Comparison of ENCODE assay signal across 10 cellular contexts in genomic region chr5:55160493-55161209, GRCh38. TPM values are rescaled to one million over a fixed set of nuclear protein-coding genes. Genes with fewer than 3 reads are reported as not detected.
DNase-seq lines count a peak whose midpoint lies in the region; ATAC-seq lines count a peak whose summit lies in the region.
"Had no signal": no experiment of that assay in that cellular context is flagged by ENCODE, and none has a peak within 500 bp of the region (broad histone marks: within the 10 kb centered on the region; RNA-seq: fewer than 3 reads in every experiment).

No MANE protein-coding gene starts in this region.

- peak overlapping the region; percentile 73 for H3K27ac ChIP-seq in ectodermal cell (ENCODE audit: insufficient read depth, low read depth, low read length, poor library complexity, severe bottlenecking)
- H3K27ac ChIP-seq in mesenchymal stem cell (ENCODE audit: low read length, poor library complexity, severe bottlenecking), result no peak overlapping the region
- H3K27ac ChIP-seq: BLaER1 had no signal

- intact Hi-C loops in Right ventricle myocardium inferior (cut with DNase I), result no loop called here
- intact Hi-C loops in cardiac septum (cut with DNase I), result no loop called here

- H3K4me1 ChIP-seq in ectodermal cell (ENCODE audit: control insufficient read depth, insufficient read depth, low read length) (no peaks in the 10 kb centered on the region), mesenchymal stem cell (ENCODE audit: control insufficient read depth, insufficient read depth, low read depth, low read length) (peaks cover 2% of the 10 kb centered on the region)

- H3K27me3 ChIP-seq in ectodermal cell (ENCODE audit: control insufficient read depth, insufficient read depth, low read length, poor library complexity, severe bottlenecking) (no peaks in the 10 kb centered on the region), mesenchymal stem cell (ENCODE audit: control insufficient read depth in 1 of 2, insufficient read depth in 1 of 2, low read length in 2 of 2) (no peaks in the 10 kb centered on the region)
- H3K27me3 ChIP-seq: BLaER1 had no signal

- no peak overlapping the region for H3K23ac ChIP-seq in mesenchymal stem cell (ENCODE audit: low read length in 2 of 2)

- H3K9me3 ChIP-seq in ectodermal cell (ENCODE audit: control insufficient read depth, low read length), result no peaks in the 10 kb centered on the region
- H3K9me3 ChIP-seq in mesenchymal stem cell (ENCODE audit: control insufficient read depth, low read length), result no peaks in the 10 kb centered on the region

- H3K36me3 ChIP-seq in ectodermal cell (ENCODE audit: control insufficient read depth, insufficient read depth, low read length) (no peaks in the 10 kb centered on the region), mesenchymal stem cell (ENCODE audit: control insufficient read depth in 1 of 2, insufficient read depth in 2 of 2, low read depth in 1 of 2, low read length in 2 of 2) (peaks cover 0 to 36% of the 10 kb centered on the region in 2 experiments)
- H3K36me3 ChIP-seq: BLaER1 had no signal

- ATAC-seq in Right ventricle myocardium inferior, result peak; percentile 86
- ATAC-seq in GM19467 (IDR thresholded peaks at IDR 0.05; ENCODE audit: unreplicated experiment), result no peak

- peak overlapping the region; percentile 64 for H3K4me3 ChIP-seq in ectodermal cell (ENCODE audit: insufficient read depth, low read depth, low read length)
- peak overlapping the region; percentile 45 to 84 for H3K4me3 ChIP-seq in mesenchymal stem cell (ENCODE audit: insufficient read depth in 1 of 2, low read depth in 1 of 2, low read length in 2 of 2)
- H3K4me3 ChIP-seq: BLaER1 had no signal

- peaks cover 9% of the 10 kb centered on the region for H3K79me1 ChIP-seq in mesenchymal stem cell (replicated peaks; ENCODE audit: low read length, poor library complexity, severe bottlenecking)

- H3K4me2 ChIP-seq in mesenchymal stem cell (ENCODE audit: low read length, poor library complexity, severe bottlenecking), result no peak overlapping the region
- H3K4me2 ChIP-seq: BLaER1 had no signal

- no peak overlapping the region for H2AK5ac ChIP-seq in mesenchymal stem cell (ENCODE audit: low read length, severe bottlenecking)

- no peak overlapping the region for H2BK12ac ChIP-seq in mesenchymal stem cell (ENCODE audit: low read length in 2 of 2)

- no peak overlapping the region for H2BK15ac ChIP-seq in mesenchymal stem cell (ENCODE audit: low read depth, poor library complexity, severe bottlenecking)

- no peak overlapping the region for H2AFZ ChIP-seq in mesenchymal stem cell (ENCODE audit: low read depth, low read length)

- H2BK120ac ChIP-seq in mesenchymal stem cell (ENCODE audit: low read depth, low read length), result no peak overlapping the region

- no peak overlapping the region for H4K8ac ChIP-seq in mesenchymal stem cell (ENCODE audit: low read length)

- no peak overlapping the region for H3K4ac ChIP-seq in mesenchymal stem cell (ENCODE audit: low read depth in 1 of 2, low read length in 2 of 2)

- no peak overlapping the region for H3K18ac ChIP-seq in mesenchymal stem cell (ENCODE audit: low read depth in 1 of 2, low read length in 2 of 2)

- DNase-seq in Right ventricle myocardium inferior (ENCODE audit: missing footprints), result no peak
- DNase-seq in cardiac septum (ENCODE audit: low spot score), result no peak
- DNase-seq in mesenchymal stem cell, result peak; percentile 96
- no peak for DNase-seq in HUDEP-2 (lab: John Stamatoyannopoulos, UW; ENCODE audit: unreplicated experiment in 76 of 76)
- no peak for DNase-seq in activated effector memory CD4-positive, alpha-beta T cell treated with Interleukin-2 at 50 U/mL for 16 hours
- no peak for DNase-seq in GM19238 (ENCODE audit: insufficient read length, low spot score)

- no peak overlapping the region for H4K91ac ChIP-seq in mesenchymal stem cell (ENCODE audit: low read length)

- 0 to 4% methylated on average over 6 to 7 of the region's 9 CpGs for WGBS in ectodermal cell, 2 experiments
- WGBS in mesenchymal stem cell, result 0% methylated on average over 6 of the region's 9 CpGs

- no peak overlapping the region for H2BK5ac ChIP-seq in mesenchymal stem cell (ENCODE audit: low read depth, low read length, poor library complexity, severe bottlenecking)

- H3K9ac ChIP-seq in mesenchymal stem cell (ENCODE audit: low read length), result peak overlapping the region; percentile 99
- H3K9ac ChIP-seq: BLaER1 had no signal

- no peak overlapping the region for H3K14ac ChIP-seq in mesenchymal stem cell (ENCODE audit: low read length in 2 of 2)

RNA-seq across cellular contexts. Expression of gene GPX8, which starts 0.7 kb away (rescaled TPM):
- total RNA-seq in Right ventricle myocardium inferior (7.4 TPM), cardiac septum (7.4 TPM)
- 77.3 TPM for polyA plus RNA-seq in ectodermal cell (2013, experiment 1 of 4)
- polyA plus RNA-seq in ectodermal cell (2013, experiment 2 of 4), result 78.3 TPM
- polyA plus RNA-seq in ectodermal cell (2013, experiment 3 of 4), result 65.8 TPM
- 69.0 TPM for polyA plus RNA-seq in ectodermal cell (2013, experiment 4 of 4)
- 206 TPM for polyA plus RNA-seq in mesenchymal stem cell (2013, experiment 1 of 2)
- polyA plus RNA-seq in mesenchymal stem cell (2013, experiment 2 of 2), result 217 TPM
- polyA plus RNA-seq: IgD-negative memory B cell had no signal

RNA-seq across cellular contexts. Expression of gene CDC20B, which starts 12.3 kb away (rescaled TPM):
- total RNA-seq in Right ventricle myocardium inferior, result not detected
- total RNA-seq in cardiac septum, result not detected
- 0.15 TPM for polyA plus RNA-seq in ectodermal cell (2013, experiment 1 of 4)
- not detected for polyA plus RNA-seq in ectodermal cell (2013, experiment 2 of 4)
- 0.11 TPM for polyA plus RNA-seq in ectodermal cell (2013, experiment 3 of 4)
- polyA plus RNA-seq in ectodermal cell (2013, experiment 4 of 4), result 0.08 TPM
- polyA plus RNA-seq in mesenchymal stem cell (2013, experiment 1 of 2), result 0.01 TPM
- not detected for polyA plus RNA-seq in mesenchymal stem cell (2013, experiment 2 of 2)
- polyA plus RNA-seq: IgD-negative memory B cell had no signal

RNA-seq across cellular contexts. Expression of gene GZMA, which starts 58.2 kb away (rescaled TPM):
- total RNA-seq in Right ventricle myocardium inferior (1.7 TPM), cardiac septum (0.65 TPM)
- not detected for polyA plus RNA-seq in ectodermal cell (2013, experiment 1 of 4)
- not detected for polyA plus RNA-seq in ectodermal cell (2013, experiment 2 of 4)
- polyA plus RNA-seq in ectodermal cell (2013, experiment 3 of 4), result not detected
- not detected for polyA plus RNA-seq in ectodermal cell (2013, experiment 4 of 4)
- polyA plus RNA-seq in mesenchymal stem cell (2013, experiment 1 of 2), result not detected
- polyA plus RNA-seq in mesenchymal stem cell (2013, experiment 2 of 2), result not detected
